Comparison of ENCODE assay signal across 1 cellular context in the genomic region with DNA sequence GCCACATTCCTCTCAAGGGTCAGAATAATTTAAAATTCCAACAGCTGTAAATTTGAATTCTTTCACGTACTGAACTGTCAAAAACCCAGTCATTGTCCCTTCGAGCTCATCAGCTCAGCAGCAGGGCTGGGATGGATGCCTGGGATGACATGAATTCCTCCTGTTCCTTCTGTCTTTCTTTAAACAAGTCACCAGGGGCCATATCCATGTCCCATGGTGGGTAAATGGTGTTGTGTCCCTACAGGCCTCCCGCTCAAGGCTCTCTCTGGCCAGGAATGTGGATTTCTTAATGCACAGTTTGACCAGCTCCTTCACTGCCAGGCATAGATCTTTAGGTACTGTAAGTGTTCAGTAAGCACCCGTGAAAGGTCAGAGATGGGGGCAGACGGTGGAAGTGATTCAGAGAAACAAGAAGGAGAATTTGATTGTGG.
TF ChIP-seq lines count a peak whose summit lies in the region.

No MANE protein-coding gene starts in this region.

TF ChIP-seq in IMR-90, 13 proteins besides CTCF, POLR2A, EP300 and RAD21:
- TF ChIP-seq MAZ (IDR thresholded peaks at IDR 0.05; ENCODE audit: borderline replicate concordance, low read depth, low read length) = no peak
- TF ChIP-seq NFE2L2 (IDR thresholded peaks at IDR 0.05; ENCODE audit: low read depth, low read length) = no peak
- TF ChIP-seq MAFK (IDR thresholded peaks at IDR 0.05; ENCODE audit: low read depth, low read length) = no peak
- no peak for TF ChIP-seq BHLHE40 (IDR thresholded peaks at IDR 0.05; ENCODE audit: low read depth, low read length)
- no peak for TF ChIP-seq FOS (IDR thresholded peaks at IDR 0.05; ENCODE audit: low read depth, low read length)
- no peak for TF ChIP-seq SMC3 (IDR thresholded peaks at IDR 0.05; ENCODE audit: low read depth, low read length)
- TF ChIP-seq RCOR1 (IDR thresholded peaks at IDR 0.05; ENCODE audit: insufficient replicate concordance, low read length) = no peak
- TF ChIP-seq RFX5 (IDR thresholded peaks at IDR 0.05; ENCODE audit: low read depth, low read length) = no peak
- TF ChIP-seq CEBPB (IDR thresholded peaks at IDR 0.05; ENCODE audit: low read depth, low read length) = no peak
- no peak for TF ChIP-seq MXI1 (IDR thresholded peaks at IDR 0.05; ENCODE audit: borderline replicate concordance, low read depth, low read length)
- TF ChIP-seq, protein P1, sequence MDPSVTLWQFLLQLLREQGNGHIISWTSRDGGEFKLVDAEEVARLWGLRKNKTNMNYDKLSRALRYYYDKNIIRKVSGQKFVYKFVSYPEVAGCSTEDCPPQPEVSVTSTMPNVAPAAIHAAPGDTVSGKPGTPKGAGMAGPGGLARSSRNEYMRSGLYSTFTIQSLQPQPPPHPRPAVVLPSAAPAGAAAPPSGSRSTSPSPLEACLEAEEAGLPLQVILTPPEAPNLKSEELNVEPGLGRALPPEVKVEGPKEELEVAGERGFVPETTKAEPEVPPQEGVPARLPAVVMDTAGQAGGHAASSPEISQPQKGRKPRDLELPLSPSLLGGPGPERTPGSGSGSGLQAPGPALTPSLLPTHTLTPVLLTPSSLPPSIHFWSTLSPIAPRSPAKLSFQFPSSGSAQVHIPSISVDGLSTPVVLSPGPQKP (IDR thresholded peaks at IDR 0.05; ENCODE audit: borderline replicate concordance, low read depth, low read length) = no peak
- no peak for TF ChIP-seq CHD1 (IDR thresholded peaks at IDR 0.05; ENCODE audit: low read depth, low read length)
- TF ChIP-seq, protein P2, sequence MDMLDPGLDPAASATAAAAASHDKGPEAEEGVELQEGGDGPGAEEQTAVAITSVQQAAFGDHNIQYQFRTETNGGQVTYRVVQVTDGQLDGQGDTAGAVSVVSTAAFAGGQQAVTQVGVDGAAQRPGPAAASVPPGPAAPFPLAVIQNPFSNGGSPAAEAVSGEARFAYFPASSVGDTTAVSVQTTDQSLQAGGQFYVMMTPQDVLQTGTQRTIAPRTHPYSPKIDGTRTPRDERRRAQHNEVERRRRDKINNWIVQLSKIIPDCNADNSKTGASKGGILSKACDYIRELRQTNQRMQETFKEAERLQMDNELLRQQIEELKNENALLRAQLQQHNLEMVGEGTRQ (IDR thresholded peaks at IDR 0.05; ENCODE audit: low read depth, low read length) = no peak
TF ChIP-seq in IMR-90: peak in this region for 0.
